Comparison of ENCODE assay signal across 9 cellular contexts in genomic region chr16:70396209-70396904, GRCh38. TPM values are rescaled to one million over a fixed set of nuclear protein-coding genes. Genes with fewer than 3 reads are reported as not detected.
DNase-seq lines count a peak whose midpoint lies in the region; ATAC-seq and TF ChIP-seq lines count a peak whose summit lies in the region.
"Had no signal": no experiment of that assay in that cellular context is flagged by ENCODE, and none has a peak within 500 bp of the region (broad histone marks: within the 10 kb centered on the region; RNA-seq: fewer than 3 reads in every experiment).

No MANE protein-coding gene starts in this region.

- H3K27ac ChIP-seq in colonic mucosa: no peak overlapping the region

- ATAC-seq in sciatic nerve (peak; percentile 20), GM21447 (IDR thresholded peaks at IDR 0.05; ENCODE audit: unreplicated experiment) (no peak)

- no peaks in the 10 kb centered on the region for H3K36me3 ChIP-seq in colonic mucosa

- no peaks in the 10 kb centered on the region for H3K27me3 ChIP-seq in colonic mucosa

- TF ChIP-seq CTCF in colonic mucosa (IDR thresholded peaks at IDR 0.05): no peak

- intact Hi-C loops in colonic mucosa (cut with DNase I): loop anchor here (5.0 kb wide), 1 partner anchor 71 kb away; no protein-coding TSS in a partner anchor
- intact Hi-C loops in sciatic nerve (cut with DNase I): no loop called here

- H3K9me3 ChIP-seq in colonic mucosa: no peaks in the 10 kb centered on the region

- H3K4me1 ChIP-seq in colonic mucosa: peaks cover 3% of the 10 kb centered on the region

- H3K9ac ChIP-seq in colonic mucosa (ENCODE audit: low read depth in 2 of 2, low read length in 2 of 2): no peak overlapping the region

- DNase-seq in HCEC 1CT: peak; percentile 26
- peak; percentile 97 to 98 for DNase-seq in NCI-H524 (lab: John Stamatoyannopoulos, UW)
- peak; percentile 34 for DNase-seq in colonic mucosa
- no peak for DNase-seq in sciatic nerve (ENCODE audit: low spot score)
- no peak for DNase-seq in NCI-H1105 (lab: John Stamatoyannopoulos, UW)
- no peak for DNase-seq in NCI-H1105 treated with DMSO at 0.1 percent for 48 hours (lab: John Stamatoyannopoulos, UW)
- DNase-seq: amygdala, NCI-H226 had no signal

- no peak overlapping the region for H3K4me3 ChIP-seq in colonic mucosa

RNA-seq across cellular contexts. Expression of gene ST3GAL2, which starts 42.5 kb away (rescaled TPM):
- total RNA-seq in colonic mucosa (1 to 10 TPM; 6.9 to 8.1 TPM), sciatic nerve (31.1 TPM)

RNA-seq across cellular contexts. Expression of gene DDX19A, which starts 49.7 kb away (rescaled TPM):
- 10 to 100 TPM; 16.7 to 25.9 TPM for total RNA-seq in colonic mucosa
- total RNA-seq in sciatic nerve: 37.3 TPM

RNA-seq across cellular contexts. Expression of gene FCSK, which starts 58.0 kb away (rescaled TPM):
- total RNA-seq in colonic mucosa (10 to 100 TPM; 31.3 to 38.8 TPM), sciatic nerve (19.7 TPM)

Comparison
In these comparisons a context has a peak if more than half of its experiments do, and no peak if none do; other contexts are left out.
1. DNase-seq: peak in HCEC 1CT (single experiment), NCI-H524 (2 of 2) and colonic mucosa (single experiment); none in sciatic nerve (single experiment), NCI-H1105 (single experiment) and NCI-H1105 treated with DMSO at 0.1 percent for 48 hours (single experiment).